8 cellular contexts compared by ENCODE assay signal in the genomic region with DNA sequence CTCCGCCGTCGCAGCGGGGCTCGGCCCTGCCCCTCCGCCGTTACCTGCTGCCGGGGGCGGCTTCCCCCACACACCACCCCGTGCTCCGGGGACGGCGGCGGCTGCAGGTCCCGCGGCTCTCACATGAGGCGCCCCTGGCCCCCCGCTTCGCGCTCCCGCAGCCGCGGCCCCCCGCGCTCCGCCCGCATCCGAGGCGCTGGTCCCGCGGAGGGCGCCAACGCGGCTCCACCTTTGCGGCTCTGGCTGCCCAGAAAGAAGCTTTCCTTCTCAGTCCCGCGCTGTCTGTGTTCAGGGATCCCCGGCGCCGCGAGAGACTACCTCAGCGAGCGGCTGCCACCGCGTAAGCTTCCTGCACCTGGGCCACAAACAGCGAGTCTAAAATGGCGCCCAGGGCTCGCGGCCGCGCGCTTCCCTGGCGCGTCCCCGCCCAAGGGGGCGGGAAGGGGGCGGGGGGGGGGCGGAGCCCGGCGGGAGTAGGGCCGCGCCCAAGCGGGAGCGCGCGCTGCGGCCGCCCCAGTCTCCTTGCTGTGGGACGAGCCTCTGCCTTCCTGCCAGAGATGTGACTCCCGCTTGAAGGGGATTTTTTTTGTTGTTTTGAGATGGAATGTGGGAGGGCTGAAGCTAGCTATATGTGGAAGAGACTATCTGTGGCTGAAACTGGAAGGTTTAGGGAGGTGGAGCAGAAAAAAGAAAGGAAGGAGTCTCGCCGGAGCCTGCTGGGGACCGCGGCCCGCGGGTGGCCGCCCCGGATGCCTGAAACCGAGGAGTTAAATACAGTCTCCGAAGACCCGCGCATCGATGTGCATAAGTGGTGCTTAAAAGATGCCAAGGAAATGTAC. TPM values are rescaled to one million over a fixed set of nuclear protein-coding genes. Genes with fewer than 3 reads are reported as not detected.
A peak's percentile ranks its signal among the peaks of the same experiment; 100 is the strongest.
DNase-seq lines count a peak whose midpoint lies in the region; ATAC-seq and TF ChIP-seq lines count a peak whose summit lies in the region.

A gene with protein sequence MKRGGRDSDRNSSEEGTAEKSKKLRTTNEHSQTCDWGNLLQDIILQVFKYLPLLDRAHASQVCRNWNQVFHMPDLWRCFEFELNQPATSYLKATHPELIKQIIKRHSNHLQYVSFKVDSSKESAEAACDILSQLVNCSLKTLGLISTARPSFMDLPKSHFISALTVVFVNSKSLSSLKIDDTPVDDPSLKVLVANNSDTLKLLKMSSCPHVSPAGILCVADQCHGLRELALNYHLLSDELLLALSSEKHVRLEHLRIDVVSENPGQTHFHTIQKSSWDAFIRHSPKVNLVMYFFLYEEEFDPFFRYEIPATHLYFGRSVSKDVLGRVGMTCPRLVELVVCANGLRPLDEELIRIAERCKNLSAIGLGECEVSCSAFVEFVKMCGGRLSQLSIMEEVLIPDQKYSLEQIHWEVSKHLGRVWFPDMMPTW (minus strand): TSS at position 377 of the 839 bp plus-strand sequence. CDS start 5,299 bp downstream, outside the sequence.

- no peaks in the 10 kb centered on the region for H3K27me3 ChIP-seq in osteoblast (ENCODE audit: insufficient read depth, low read length)
- no peaks in the 10 kb centered on the region for H3K27me3 ChIP-seq in testis

- DNase-seq in GM10248 (ENCODE audit: extremely low spot score) (peak; percentile 93), NB4 (ENCODE audit: low read depth) (peak; percentile 91), SKM-1 treated with dmso at 0.1 percent for 144 hours (lab: John Stamatoyannopoulos, UW; ENCODE audit: unreplicated experiment) (peak; percentile 69), glomerular visceral epithelial cell (ENCODE audit: extremely low spot score) (peak; percentile 94), osteoblast (ENCODE audit: insufficient read length, low spot score, missing footprints) (peak; percentile 97), testis (peak; percentile 91)

- H3K36me3 ChIP-seq in osteoblast (ENCODE audit: insufficient read depth, low read length) (no peaks in the 10 kb centered on the region), testis (ENCODE audit: low read depth, missing control alignments) (no peaks in the 10 kb centered on the region)

- H3K27ac Mint-ChIP-seq in activated naive CD8-positive, alpha-beta T cell: peak within 1 kb of the TSS; percentile 94

- H3K27me3 Mint-ChIP-seq in activated naive CD8-positive, alpha-beta T cell: no peaks in the 10 kb centered on the region

- peak within 1 kb of the TSS; percentile 91 for H2AFZ ChIP-seq in osteoblast (ENCODE audit: low read length)

- intact Hi-C loops in testis (cut with DNase I; ENCODE audit: low total_unique reads): no loop called here

- H3K4me3 Mint-ChIP-seq in activated naive CD8-positive, alpha-beta T cell: peak within 1 kb of the TSS; percentile 96

- peak within 1 kb of the TSS; percentile 80 for H3K4me3 ChIP-seq in NB4 (ENCODE audit: low read depth, low read length)
- H3K4me3 ChIP-seq in osteoblast (ENCODE audit: insufficient read depth, low read length): peak within 1 kb of the TSS; percentile 89
- peak within 1 kb of the TSS; percentile 98 to 99 for H3K4me3 ChIP-seq in testis

- no peaks in the 10 kb centered on the region for H3K9me3 ChIP-seq in osteoblast (ENCODE audit: low read depth, low read length)
- H3K9me3 ChIP-seq in testis: no peaks in the 10 kb centered on the region

- peaks cover 49% of the 10 kb centered on the region for H3K79me2 ChIP-seq in osteoblast (ENCODE audit: insufficient read depth, low read length)

- no peaks in the 10 kb centered on the region for H3K9me3 Mint-ChIP-seq in activated naive CD8-positive, alpha-beta T cell (ENCODE audit: low read depth)

- TF ChIP-seq CTCF in GM10248 (IDR thresholded peaks at IDR 0.05; ENCODE audit: control extremely low read depth, extremely low read depth, low read depth, missing control alignments) (no peak), NB4 (IDR thresholded peaks at IDR 0.05; ENCODE audit: low read depth, low read length) (no peak), osteoblast (IDR thresholded peaks at IDR 0.05; ENCODE audit: extremely low read depth, low read depth, low read length) (no peak), testis (IDR thresholded peaks at IDR 0.05) (no peak)

- WGBS in testis, 2 donors: 1% methylated on average over 16 to 50 of the region's 83 CpGs

- ATAC-seq in HG02571 (IDR thresholded peaks at IDR 0.05; ENCODE audit: unreplicated experiment): peak; percentile 48

- CTCF ChIA-PET in GM10248 (lab: Yijun Ruan, JAX): interaction anchor here (1.2 to 2.9 kb wide), 3 partner anchors 9 to 23 kb away, joined by 3 to 13 read pairs (median 5); no protein-coding TSS in a partner anchor

- POLR2A ChIA-PET in GM10248 (lab: Yijun Ruan, JAX): interaction anchor here (0.6 to 0.7 kb wide), 2 partner anchors 17 to 1292 kb away, joined by 3 to 5 read pairs; no protein-coding TSS in a partner anchor

- peaks cover 32% of the 10 kb centered on the region for H4K20me1 ChIP-seq in osteoblast (ENCODE audit: insufficient read depth, low read length)

- H3K4me1 ChIP-seq in osteoblast (ENCODE audit: insufficient read depth, low read length) (peaks cover 40% of the 10 kb centered on the region), testis (peaks cover 31% of the 10 kb centered on the region)

- H3K4me1 Mint-ChIP-seq in activated naive CD8-positive, alpha-beta T cell (ENCODE audit: low read depth): peaks cover 51% of the 10 kb centered on the region

- peak within 1 kb of the TSS; percentile 77 for H3K27ac ChIP-seq in osteoblast (ENCODE audit: low read depth, low read length)
- peak within 1 kb of the TSS; percentile 97 to 100 for H3K27ac ChIP-seq in testis

- H3K4me2 ChIP-seq in osteoblast (ENCODE audit: insufficient read depth, low read length): peak within 1 kb of the TSS; percentile 87

- TF ChIP-seq POLR2A in NB4 (IDR thresholded peaks at IDR 0.05; ENCODE audit: extremely low read depth, insufficient read length): peak; percentile 97
- TF ChIP-seq POLR2A in testis (IDR thresholded peaks at IDR 0.05): peak; percentile 3

- H3K36me3 Mint-ChIP-seq in activated naive CD8-positive, alpha-beta T cell: no peaks in the 10 kb centered on the region

RNA-seq across cellular contexts. Expression of the gene that starts here (rescaled TPM):
- total RNA-seq in osteoblast (69.2 and 76.0 TPM in 2 replicates), testis (100 to 1,000 TPM in 1 of 2 donors, 10 to 100 TPM in 1; 84.0 to 111 TPM)
- 51.0 TPM for polyA plus RNA-seq in testis (ENCODE audit: insufficient read depth, low read depth, low replicate concordance)

Comparison
In these comparisons a context has a peak if more than half of its experiments do, and no peak if none do; other contexts are left out.
1. Peak in every context shown above with its lines: DNase-seq, ATAC-seq, H3K4me3 ChIP-seq and H3K27ac ChIP-seq.